In the genomic region with DNA sequence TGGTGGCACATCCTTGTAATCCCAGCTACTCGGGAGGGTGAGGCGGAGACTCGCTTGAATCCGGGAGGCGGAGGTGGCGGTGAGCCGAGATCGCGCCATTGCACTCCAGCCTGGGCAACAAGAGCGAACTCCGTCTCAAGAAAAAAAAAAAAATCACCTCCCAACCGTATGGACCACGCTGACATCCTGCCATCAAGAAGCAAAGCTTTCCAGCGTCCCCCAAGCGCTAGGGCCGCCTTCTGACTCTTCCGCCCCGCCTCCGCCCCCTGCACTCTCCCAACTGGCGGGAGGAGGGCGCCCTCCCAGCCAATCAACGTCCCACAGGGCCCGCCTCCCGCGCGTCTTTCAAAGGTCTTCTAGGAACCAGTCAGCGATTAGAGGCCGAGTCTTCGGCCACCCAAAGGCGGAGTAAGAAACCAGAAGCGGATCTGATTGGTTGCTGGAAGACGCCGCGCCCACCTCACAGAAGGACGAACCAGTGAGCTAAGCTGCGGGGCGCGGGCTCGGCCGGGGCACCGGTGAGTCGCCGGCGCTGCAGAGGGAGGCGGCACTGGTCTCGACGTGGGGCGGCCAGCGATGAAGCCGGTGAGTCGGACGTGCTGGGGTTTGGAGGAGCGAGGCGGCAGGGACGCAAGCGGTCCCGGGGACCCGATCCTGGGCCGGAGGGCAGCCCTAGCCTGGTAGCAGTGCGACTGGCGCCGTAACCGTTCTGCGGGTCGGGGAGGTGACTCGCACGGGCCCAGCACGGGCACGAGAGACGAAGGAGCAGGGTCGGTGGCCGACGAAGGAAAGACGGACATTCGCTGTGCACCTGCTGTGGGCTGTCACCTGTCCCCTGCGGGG, we compare ENCODE assay signal across 8 cellular contexts. TPM values are rescaled to one million over a fixed set of nuclear protein-coding genes. Genes with fewer than 3 reads are reported as not detected.
DNase-seq lines count a peak whose midpoint lies in the region; TF ChIP-seq lines count a peak whose summit lies in the region.

A gene with protein sequence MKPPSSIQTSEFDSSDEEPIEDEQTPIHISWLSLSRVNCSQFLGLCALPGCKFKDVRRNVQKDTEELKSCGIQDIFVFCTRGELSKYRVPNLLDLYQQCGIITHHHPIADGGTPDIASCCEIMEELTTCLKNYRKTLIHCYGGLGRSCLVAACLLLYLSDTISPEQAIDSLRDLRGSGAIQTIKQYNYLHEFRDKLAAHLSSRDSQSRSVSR (plus strand): TSS at position 515 of the 843 bp plus-strand sequence. CDS start 62 bp downstream, at position 577.

- H3K36me3 ChIP-seq in testis (ENCODE audit: low read depth, missing control alignments), result no peaks in the 10 kb centered on the region

- peak within 1 kb of the TSS; percentile 68 for H3K27ac Mint-ChIP-seq in HFFc6
- H3K27ac Mint-ChIP-seq in activated naive CD4-positive, alpha-beta T cell treated with anti-CD3 and anti-CD28 coated beads for 36 hours, result peak within 1 kb of the TSS; percentile 65

- WGBS in testis, 2 donors, result 1 to 3% methylated on average over 21 to 75 of the region's 76 CpGs

- no peaks in the 10 kb centered on the region for H3K27me3 ChIP-seq in testis

- peaks cover under 1% of the 10 kb centered on the region; the same call in 1 of the 2 replicates for H3K27me3 Mint-ChIP-seq in HFFc6 (ENCODE audit: insufficient read depth)
- H3K27me3 Mint-ChIP-seq in activated naive CD4-positive, alpha-beta T cell treated with anti-CD3 and anti-CD28 coated beads for 36 hours (ENCODE audit: low read depth), result peaks cover 2% of the 10 kb centered on the region

- peaks cover 18% of the 10 kb centered on the region for H3K36me3 Mint-ChIP-seq in HFFc6 (ENCODE audit: low read depth)
- peaks cover 2% of the 10 kb centered on the region for H3K36me3 Mint-ChIP-seq in activated naive CD4-positive, alpha-beta T cell treated with anti-CD3 and anti-CD28 coated beads for 36 hours (ENCODE audit: low read depth)

- TF ChIP-seq CTCF in HFFc6 (IDR thresholded peaks at IDR 0.05) (peak; percentile 80), testis (IDR thresholded peaks at IDR 0.05) (peak; percentile 43 to 73 (median 61))

- H3K9me3 Mint-ChIP-seq in HFFc6, result peaks cover 7% of the 10 kb centered on the region
- no peaks in the 10 kb centered on the region for H3K9me3 Mint-ChIP-seq in activated naive CD4-positive, alpha-beta T cell treated with anti-CD3 and anti-CD28 coated beads for 36 hours

- no peak within 1 kb of the TSS for H3K27ac ChIP-seq in testis

- no peaks in the 10 kb centered on the region for H3K4me1 ChIP-seq in testis

- H3K4me3 Mint-ChIP-seq in HFFc6, result peak within 1 kb of the TSS; percentile 88
- H3K4me3 Mint-ChIP-seq in activated naive CD4-positive, alpha-beta T cell treated with anti-CD3 and anti-CD28 coated beads for 36 hours, result peak within 1 kb of the TSS; percentile 86

- no peaks in the 10 kb centered on the region for H3K9me3 ChIP-seq in testis

- TF ChIP-seq POLR2A in testis (IDR thresholded peaks at IDR 0.05), result peak; percentile 19

- H3K4me1 Mint-ChIP-seq in HFFc6 (ENCODE audit: low read depth), result peaks cover 35% of the 10 kb centered on the region
- peaks cover 8% of the 10 kb centered on the region for H3K4me1 Mint-ChIP-seq in activated naive CD4-positive, alpha-beta T cell treated with anti-CD3 and anti-CD28 coated beads for 36 hours (ENCODE audit: low read depth)

- intact Hi-C loops in activated naive CD4-positive, alpha-beta T cell treated with anti-CD3 and anti-CD28 coated beads for 36 hours (cut with micrococcal nuclease), result loop anchor here (1.0 to 5.0 kb wide), 13 partner anchors 30 to 1844 kb away; a partner anchor contains a TSS
- intact Hi-C loops in testis (cut with DNase I; ENCODE audit: low total_unique reads), result no loop called here

- CTCF ChIA-PET in activated naive CD4-positive, alpha-beta T cell treated with anti-CD3 and anti-CD28 coated beads for 36 hours (lab: Charles Lee), result interaction anchor here (0.6 to 1.6 kb wide), 8 partner anchors 21 to 335 kb away, joined by 3 to 4 read pairs (median 4); no protein-coding TSS in a partner anchor

- DNase-seq in HFFc6 (peak; percentile 99), NAMALWA (ENCODE audit: low spot score) (peak; percentile 96), SK-N-DZ (ENCODE audit: low spot score) (peak; percentile 96), germinal center (ENCODE audit: low spot score) (peak; percentile 98), nucleus accumbens (lab: John Stamatoyannopoulos, UW) (peak; percentile 78 to 99 (median 94)), testis (peak; percentile 99)
- DNase-seq in activated naive CD4-positive, alpha-beta T cell treated with anti-CD3 and anti-CD28 coated beads for 36 hours, result peak; percentile 99

- peak within 1 kb of the TSS; percentile 81 for H3K4me3 ChIP-seq in GM08714 (ENCODE audit: low read length)
- peak within 1 kb of the TSS; percentile 69 to 71 for H3K4me3 ChIP-seq in testis

RNA-seq across cellular contexts. Expression of the gene that starts here (rescaled TPM):
- 100 to 1,000 TPM in 1 of 6 experiments, 10 to 100 TPM in 5; 33.3 to 106 (median 91.8) TPM for total RNA-seq in HFFc6 (2021; fragmentation: NEBNext Ultra II Directional; extraction: Animal tissue kit (Norgen Biotek cat#: 25700))
- polyA plus RNA-seq in SK-N-DZ (2014; cell fraction: cytosol; rRNA removed), result 62.7 and 103 TPM in 2 replicates
- polyA plus RNA-seq in SK-N-DZ (2014; cell fraction: nucleus; rRNA removed), result 47.5 and 51.6 TPM in 2 replicates
- total RNA-seq in activated naive CD4-positive, alpha-beta T cell treated with anti-CD3 and anti-CD28 coated beads for 36 hours, result 100 to 1,000 TPM in 1 of 2 experiments, 10 to 100 TPM in 1; 96.5 to 101 TPM
- 100 to 1,000 TPM in 1 of 2 donors, 10 to 100 TPM in 1; 99.0 to 160 TPM for total RNA-seq in testis
- polyA plus RNA-seq in testis (ENCODE audit: insufficient read depth, low read depth, low replicate concordance), result 398 TPM
